Comparison of ENCODE assay signal across 29 cellular contexts in genomic region chr18:65214456-65214855, GRCh38.
"Had no signal": no experiment of that assay in that cellular context is flagged by ENCODE, and none has a peak within 500 bp of the region (broad histone marks: within the 10 kb centered on the region; RNA-seq: fewer than 3 reads in every experiment).

No MANE protein-coding gene starts in this region.

- H3K27ac ChIP-seq: adrenal gland, body of pancreas, brain microvascular endothelial cell, breast epithelium, VCaP had no signal

- H3K36me3 ChIP-seq: adrenal gland, brain microvascular endothelial cell, breast epithelium had no signal

- DNase-seq: activated B cell treated with CpG ODN at 0.5 μM for 24 hours; activated CD4-positive, alpha-beta memory T cell treated with anti-CD3 and anti-CD28 coated beads for 36 hours; activated CD4-positive, alpha-beta T cell treated with anti-CD3 and anti-CD28 coated beads for 4 hours; activated CD4-positive, alpha-beta T cell treated with anti-CD3 and anti-CD28 coated beads, Interleukin-2, amount 10 ng/mL, durations not matched to agents 24 days and 14 days; activated CD4-positive, alpha-beta T cell treated with anti-CD3 and anti-CD28 coated beads, Interleukin-2, amount 50 U/mL, for 1 hour; activated CD4-positive, alpha-beta T cell treated with anti-CD3 and anti-CD28 coated beads, Interleukin-2, amount 50 U/mL, for 4 hours; activated CD4-positive, CD25-positive, alpha-beta regulatory T cell treated with anti-CD3 and anti-CD28 coated beads, Interleukin-2, amount 50 U/mL, for 72 hours; activated CD8-positive, alpha-beta memory T cell treated with anti-CD3 and anti-CD28 coated beads, Interleukin-2, amount 50 U/mL, for 4 hours; activated CD8-positive, alpha-beta T cell treated with anti-CD3 and anti-CD28 coated beads for 36 hours; activated effector memory CD4-positive, alpha-beta T cell treated with anti-CD3 and anti-CD28 coated beads, Interleukin-2, amount 50 U/mL, for 16 hours; activated gamma-delta T cell treated with Interleukin-2 at 50 U/mL for 16 hours; activated naive CD4-positive, alpha-beta T cell; activated naive CD4-positive, alpha-beta T cell treated with anti-CD3 and anti-CD28 coated beads for 36 hours; activated naive CD4-positive, alpha-beta T cell treated with anti-CD3 and anti-CD28 coated beads, Interleukin-2, amount 50 U/mL, for 16 hours; activated naive CD8-positive, alpha-beta T cell treated with anti-CD3 and anti-CD28 coated beads for 36 hours; activated T-cell treated with anti-CD3 and anti-CD28 coated beads for 4 hours; activated T-cell treated with anti-CD3 and anti-CD28 coated beads, Interleukin-2, amount 50 U/mL, for 1 hour; activated T-cell treated with anti-CD3 and anti-CD28 coated beads, Interleukin-2, amount 50 U/mL, for 4 hours; activated T-cell treated with anti-CD3 and anti-CD28 coated beads, Interleukin-2, amount 50 U/mL, for 72 hours; adrenal gland; amniotic stem cell; aorta; body of pancreas; brain microvascular endothelial cell; central memory CD4-positive, alpha-beta T cell; T-helper 2 cell; T-helper 9 cell had no signal

- H3K4me3 ChIP-seq: adrenal gland, body of pancreas, breast epithelium had no signal

- H3K9me3 ChIP-seq: adrenal gland, body of pancreas, breast epithelium had no signal

- H3K27me3 ChIP-seq: adrenal gland, body of pancreas, brain microvascular endothelial cell, breast epithelium had no signal

- H3K4me1 ChIP-seq: adrenal gland, body of pancreas, breast epithelium had no signal
